Comparison of ENCODE assay signal across 15 cellular contexts in genomic region chr2:201108341-201108740, GRCh38. TPM values are rescaled to one million over a fixed set of nuclear protein-coding genes. Genes with fewer than 3 reads are reported as not detected.
DNase-seq lines count a peak whose midpoint lies in the region; ATAC-seq lines count a peak whose summit lies in the region.
"Had no signal": no experiment of that assay in that cellular context is flagged by ENCODE, and none has a peak within 500 bp of the region (broad histone marks: within the 10 kb centered on the region; RNA-seq: fewer than 3 reads in every experiment).

No MANE protein-coding gene starts in this region.

- ATAC-seq in GM19455 (IDR thresholded peaks at IDR 0.05; ENCODE audit: unreplicated experiment) = no peak
- ATAC-seq: CD8-positive, alpha-beta T cell had no signal

- DNase-seq in G401 (ENCODE audit: low spot score) (peak; percentile 67), NCI-H1694 treated with DMSO at 0.1 percent for 48 hours (lab: John Stamatoyannopoulos, UW) (peak; percentile 43), cerebellum (ENCODE audit: low spot score) (peak; percentile 56), germinal center (ENCODE audit: low spot score) (no peak)
- no peak for DNase-seq in stimulated activated CD4-positive, alpha-beta T cell treated with anti-CD3 and anti-CD28 coated beads, Interleukin-1b, Interleukin-23, amount 100 ng/mL, for 48 hours
- DNase-seq: Caco-2; CD4-positive, CD25-positive, alpha-beta regulatory T cell; CD8-positive, alpha-beta T cell; DMS153; DMS79; EL; GF-D8; GOT3; HFFc6 had no signal

- in situ Hi-C loops in G401 (cut with HindIII; ENCODE audit: low sequenced_read_pairs) = no loop called here

RNA-seq across cellular contexts. Expression of gene CFLAR, which starts 7.6 kb away (rescaled TPM):
- 17.9 and 24.1 TPM in 2 replicates for total RNA-seq in G401 (2014; rRNA removed; shearing (Covaris generic))
- total RNA-seq in cerebellum = 65.3 TPM

RNA-seq across cellular contexts. Expression of gene NDUFB3, which starts 36.5 kb away (rescaled TPM):
- 78.6 and 93.5 TPM in 2 replicates for total RNA-seq in G401 (2014; rRNA removed; shearing (Covaris generic))
- 30.6 TPM for total RNA-seq in cerebellum

RNA-seq across cellular contexts. Expression of gene HYCC2, which starts 36.9 kb away (rescaled TPM):
- total RNA-seq in G401 (2014; rRNA removed; shearing (Covaris generic)) = 0.49 and 3.2 TPM in 2 replicates
- total RNA-seq in cerebellum = 50.4 TPM

Comparison
In these comparisons a context has a peak if more than half of its experiments do, and no peak if none do; other contexts are left out.
1. DNase-seq: peak in G401 (single experiment), NCI-H1694 treated with DMSO at 0.1 percent for 48 hours (single experiment) and cerebellum (single experiment); none in stimulated activated CD4-positive, alpha-beta T cell treated with anti-CD3 and anti-CD28 coated beads, Interleukin-1b, Interleukin-23, amount 100 ng/mL, for 48 hours (single experiment) and germinal center (single experiment).
2. RNA of gene HYCC2, which starts 36.9 kb away (total RNA-seq): 50.4 TPM in cerebellum (single experiment); 0.49 to 3.2 TPM in G401; every median in the first group is over 10 times any median in the second.